Comparison of ENCODE assay signal across 2 cellular contexts in the genomic region with DNA sequence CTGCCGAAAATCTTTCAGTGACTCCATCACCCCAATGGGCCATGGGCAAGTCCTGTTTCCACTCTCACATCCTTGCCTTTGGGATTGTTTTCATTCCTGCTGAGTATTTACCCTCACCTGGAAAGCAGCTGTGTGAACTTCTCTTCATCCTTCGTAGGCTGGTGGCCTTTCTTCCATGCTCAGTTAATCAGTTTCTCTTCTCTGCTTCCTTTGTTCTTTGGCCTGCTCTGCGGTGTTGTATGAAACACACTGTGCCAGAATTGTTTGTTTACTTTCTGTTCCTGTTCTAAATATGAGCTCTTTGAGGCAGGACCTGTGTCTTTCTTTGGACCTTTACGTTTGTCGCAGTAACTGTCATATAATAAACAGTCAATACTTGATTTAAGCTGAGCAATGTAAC.
TF ChIP-seq lines count a peak whose summit lies in the region.

No MANE protein-coding gene starts in this region.

TF ChIP-seq in SK-N-SH, 30 proteins besides CTCF, POLR2A, EP300 and RAD21 (continued from another document):
- TF ChIP-seq SIN3A (IDR thresholded peaks at IDR 0.05; ENCODE audit: borderline replicate concordance, low read depth, low read length) (no peak), RFX5 (IDR thresholded peaks at IDR 0.05; ENCODE audit: low read length) (no peak), NFIC (IDR thresholded peaks at IDR 0.05; ENCODE audit: borderline replicate concordance) (no peak), POLR2AphosphoS5 (IDR thresholded peaks at IDR 0.05; ENCODE audit: low read depth, low read length) (no peak), GATA2 (CRISPR knock-in tag; IDR thresholded peaks at IDR 0.05) (no peak)
- TF ChIP-seq, protein P1, sequence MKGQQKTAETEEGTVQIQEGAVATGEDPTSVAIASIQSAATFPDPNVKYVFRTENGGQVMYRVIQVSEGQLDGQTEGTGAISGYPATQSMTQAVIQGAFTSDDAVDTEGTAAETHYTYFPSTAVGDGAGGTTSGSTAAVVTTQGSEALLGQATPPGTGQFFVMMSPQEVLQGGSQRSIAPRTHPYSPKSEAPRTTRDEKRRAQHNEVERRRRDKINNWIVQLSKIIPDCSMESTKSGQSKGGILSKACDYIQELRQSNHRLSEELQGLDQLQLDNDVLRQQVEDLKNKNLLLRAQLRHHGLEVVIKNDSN (IDR thresholded peaks at IDR 0.05; ENCODE audit: borderline replicate concordance, low read depth): no peak
TF ChIP-seq in SK-N-SH: peak in this region for 0.

TF ChIP-seq in liver, 16 proteins besides CTCF, POLR2A, EP300 and RAD21:
- TF ChIP-seq, protein P2, sequence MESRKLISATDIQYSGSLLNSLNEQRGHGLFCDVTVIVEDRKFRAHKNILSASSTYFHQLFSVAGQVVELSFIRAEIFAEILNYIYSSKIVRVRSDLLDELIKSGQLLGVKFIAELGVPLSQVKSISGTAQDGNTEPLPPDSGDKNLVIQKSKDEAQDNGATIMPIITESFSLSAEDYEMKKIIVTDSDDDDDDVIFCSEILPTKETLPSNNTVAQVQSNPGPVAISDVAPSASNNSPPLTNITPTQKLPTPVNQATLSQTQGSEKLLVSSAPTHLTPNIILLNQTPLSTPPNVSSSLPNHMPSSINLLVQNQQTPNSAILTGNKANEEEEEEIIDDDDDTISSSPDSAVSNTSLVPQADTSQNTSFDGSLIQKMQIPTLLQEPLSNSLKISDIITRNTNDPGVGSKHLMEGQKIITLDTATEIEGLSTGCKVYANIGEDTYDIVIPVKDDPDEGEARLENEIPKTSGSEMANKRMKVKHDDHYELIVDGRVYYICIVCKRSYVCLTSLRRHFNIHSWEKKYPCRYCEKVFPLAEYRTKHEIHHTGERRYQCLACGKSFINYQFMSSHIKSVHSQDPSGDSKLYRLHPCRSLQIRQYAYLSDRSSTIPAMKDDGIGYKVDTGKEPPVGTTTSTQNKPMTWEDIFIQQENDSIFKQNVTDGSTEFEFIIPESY (IDR thresholded peaks at IDR 0.05): no peak
- TF ChIP-seq FOXA2 (IDR thresholded peaks at IDR 0.05): peak; percentile 17
- TF ChIP-seq HNF4A (conservative IDR thresholded peaks at IDR 0.05): peak in 1 of 2 donors; percentile 24
